21 cellular contexts compared by ENCODE assay signal in the genomic region with DNA sequence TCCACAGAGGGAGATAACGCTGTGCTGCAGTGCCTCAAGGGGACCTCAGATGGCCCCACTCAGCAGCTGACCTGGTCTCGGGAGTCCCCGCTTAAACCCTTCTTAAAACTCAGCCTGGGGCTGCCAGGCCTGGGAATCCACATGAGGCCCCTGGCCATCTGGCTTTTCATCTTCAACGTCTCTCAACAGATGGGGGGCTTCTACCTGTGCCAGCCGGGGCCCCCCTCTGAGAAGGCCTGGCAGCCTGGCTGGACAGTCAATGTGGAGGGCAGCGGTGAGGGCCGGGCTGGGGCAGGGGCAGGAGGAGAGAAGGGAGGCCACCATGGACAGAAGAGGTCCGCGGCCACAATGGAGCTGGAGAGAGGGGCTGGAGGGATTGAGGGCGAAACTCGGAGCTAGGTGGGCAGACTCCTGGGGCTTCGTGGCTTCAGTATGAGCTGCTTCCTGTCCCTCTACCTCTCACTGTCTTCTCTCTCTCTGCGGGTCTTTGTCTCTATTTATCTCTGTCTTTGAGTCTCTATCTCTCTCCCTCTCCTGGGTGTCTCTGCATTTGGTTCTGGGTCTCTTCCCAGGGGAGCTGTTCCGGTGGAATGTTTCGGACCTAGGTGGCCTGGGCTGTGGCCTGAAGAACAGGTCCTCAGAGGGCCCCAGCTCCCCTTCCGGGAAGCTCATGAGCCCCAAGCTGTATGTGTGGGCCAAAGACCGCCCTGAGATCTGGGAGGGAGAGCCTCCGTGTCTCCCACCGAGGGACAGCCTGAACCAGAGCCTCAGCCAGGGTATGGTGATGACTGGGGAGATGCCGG. TPM values are rescaled to one million over a fixed set of nuclear protein-coding genes. Genes with fewer than 3 reads are reported as not detected.
DNase-seq lines count a peak whose midpoint lies in the region; ATAC-seq and TF ChIP-seq lines count a peak whose summit lies in the region.
"Had no signal": no experiment of that assay in that cellular context is flagged by ENCODE, and none has a peak within 500 bp of the region (broad histone marks: within the 10 kb centered on the region; RNA-seq: fewer than 3 reads in every experiment).

No MANE protein-coding gene starts in this region.

- TF ChIP-seq CTCF in WERI-Rb-1 (IDR thresholded peaks at IDR 0.05; ENCODE audit: low read depth, low read length): no peak

- peaks cover 0 to 2% of the 10 kb centered on the region in 2 donors for H3K36me3 Mint-ChIP-seq in activated T-cell treated with anti-CD3 and anti-CD28 coated beads, Interleukin-2, amount 50 U/mL, for 72 hours (ENCODE audit: insufficient read depth in 2 of 2)
- H3K36me3 Mint-ChIP-seq in stimulated activated memory B cell treated with anti-CD40 and anti-IgM and Interleukin-4, amounts not matched to agents 10 μg/mL and 1 μg/mL and 100 μg/mL, for 72 hours: peaks cover 54% of the 10 kb centered on the region
- H3K36me3 Mint-ChIP-seq: CD8-positive, alpha-beta memory T cell had no signal

- no peak for ATAC-seq in activated T-cell treated with anti-CD3 and anti-CD28 coated beads, Interleukin-2, amount 50 U/mL, for 72 hours (replicated peaks in 1 of 2)
- peak; percentile 42 for ATAC-seq in stimulated activated memory B cell treated with anti-CD40 and anti-IgM and Interleukin-4, amounts not matched to agents 10 μg/mL and 1 μg/mL and 100 μg/mL, for 72 hours
- ATAC-seq: HCT116, heart left ventricle, K562 had no signal

- H3K27me3 ChIP-seq in WERI-Rb-1 (ENCODE audit: insufficient read depth, low read depth, severe bottlenecking): no peaks in the 10 kb centered on the region
- H3K27me3 ChIP-seq: ascending aorta, colonic mucosa, heart left ventricle had no signal

- no peaks in the 10 kb centered on the region for H3K36me3 ChIP-seq in WERI-Rb-1
- H3K36me3 ChIP-seq: ascending aorta, colonic mucosa, esophagus muscularis mucosa, heart left ventricle had no signal

- peak overlapping the region; percentile 81 for H3K27ac ChIP-seq in WERI-Rb-1
- H3K27ac ChIP-seq: ascending aorta, colonic mucosa, esophagus muscularis mucosa, heart left ventricle, parathyroid adenoma, RWPE1 had no signal

- 0 out of 2 replicates have a peak overlapping the region, but pooled peaks have one; percentile 2 for H3K4me3 ChIP-seq in WERI-Rb-1 (ENCODE audit: low read depth, low read length)
- H3K4me3 ChIP-seq: ascending aorta, colonic mucosa, esophagus muscularis mucosa, heart left ventricle, K562 had no signal

- H3K4me1 Mint-ChIP-seq in activated T-cell treated with anti-CD3 and anti-CD28 coated beads, Interleukin-2, amount 50 U/mL, for 72 hours (ENCODE audit: low read depth): peaks cover 26% of the 10 kb centered on the region
- H3K4me1 Mint-ChIP-seq in stimulated activated memory B cell treated with anti-CD40 and anti-IgM and Interleukin-4, amounts not matched to agents 10 μg/mL and 1 μg/mL and 100 μg/mL, for 72 hours: peaks cover 65% of the 10 kb centered on the region

- peak overlapping the region; percentile 13 for H3K27ac Mint-ChIP-seq in activated T-cell treated with anti-CD3 and anti-CD28 coated beads, Interleukin-2, amount 50 U/mL, for 72 hours
- peak overlapping the region; percentile 94 for H3K27ac Mint-ChIP-seq in stimulated activated memory B cell treated with anti-CD40 and anti-IgM and Interleukin-4, amounts not matched to agents 10 μg/mL and 1 μg/mL and 100 μg/mL, for 72 hours
- H3K27ac Mint-ChIP-seq: activated CD4-positive, alpha-beta T cell treated with anti-CD3 and anti-CD28 coated beads, Interleukin-2, amount 10 ng/mL, durations not matched to agents 7 days and 5 days had no signal

- no peaks in the 10 kb centered on the region for H3K9me3 ChIP-seq in WERI-Rb-1 (ENCODE audit: severe bottlenecking)
- H3K9me3 ChIP-seq: ascending aorta, colonic mucosa, esophagus muscularis mucosa, heart left ventricle had no signal

- H3K9me3 Mint-ChIP-seq in activated T-cell treated with anti-CD3 and anti-CD28 coated beads, Interleukin-2, amount 50 U/mL, for 72 hours: no peaks in the 10 kb centered on the region
- no peaks in the 10 kb centered on the region for H3K9me3 Mint-ChIP-seq in stimulated activated memory B cell treated with anti-CD40 and anti-IgM and Interleukin-4, amounts not matched to agents 10 μg/mL and 1 μg/mL and 100 μg/mL, for 72 hours
- H3K9me3 Mint-ChIP-seq: activated CD4-positive, alpha-beta T cell treated with anti-CD3 and anti-CD28 coated beads, Interleukin-2, amount 10 ng/mL, durations not matched to agents 7 days and 5 days; CD8-positive, alpha-beta memory T cell had no signal

- no peak for DNase-seq in activated T-cell treated with anti-CD3 and anti-CD28 coated beads, Interleukin-2, amount 50 U/mL, for 72 hours
- DNase-seq in activated T-cell treated with anti-CD3 and anti-CD28 coated beads for 4 hours (no peak), WERI-Rb-1 (peak; percentile 84), NCI-H1048 (lab: John Stamatoyannopoulos, UW) (no peak), NK-92 (lab: John Stamatoyannopoulos, UW; ENCODE audit: unreplicated experiment) (no peak)
- DNase-seq: activated CD4-positive, alpha-beta T cell treated with anti-CD3 and anti-CD28 coated beads, Interleukin-2, amount 10 ng/mL, durations not matched to agents 7 days and 5 days; CD8-positive, alpha-beta memory T cell; colonic mucosa; heart left ventricle; kidney; midbrain; NCI-H146; T-helper 2 cell had no signal

- no peaks in the 10 kb centered on the region for H3K27me3 Mint-ChIP-seq in activated T-cell treated with anti-CD3 and anti-CD28 coated beads, Interleukin-2, amount 50 U/mL, for 72 hours (ENCODE audit: low read depth)
- no peaks in the 10 kb centered on the region for H3K27me3 Mint-ChIP-seq in stimulated activated memory B cell treated with anti-CD40 and anti-IgM and Interleukin-4, amounts not matched to agents 10 μg/mL and 1 μg/mL and 100 μg/mL, for 72 hours
- H3K27me3 Mint-ChIP-seq: activated CD4-positive, alpha-beta T cell treated with anti-CD3 and anti-CD28 coated beads, Interleukin-2, amount 10 ng/mL, durations not matched to agents 7 days and 5 days; CD8-positive, alpha-beta memory T cell had no signal

- no peak overlapping the region for H3K4me3 Mint-ChIP-seq in activated T-cell treated with anti-CD3 and anti-CD28 coated beads, Interleukin-2, amount 50 U/mL, for 72 hours
- H3K4me3 Mint-ChIP-seq in stimulated activated memory B cell treated with anti-CD40 and anti-IgM and Interleukin-4, amounts not matched to agents 10 μg/mL and 1 μg/mL and 100 μg/mL, for 72 hours: peak overlapping the region; percentile 98
- H3K4me3 Mint-ChIP-seq: activated CD4-positive, alpha-beta T cell treated with anti-CD3 and anti-CD28 coated beads, Interleukin-2, amount 10 ng/mL, durations not matched to agents 7 days and 5 days; CD8-positive, alpha-beta memory T cell had no signal

RNA-seq across cellular contexts. Expression of gene CD19, which starts 0.8 kb away (rescaled TPM):
- total RNA-seq in activated T-cell treated with anti-CD3 and anti-CD28 coated beads, Interleukin-2, amount 50 U/mL, for 72 hours: 1 to 10 TPM; 1.3 to 1.4 TPM
- total RNA-seq: A172; ascending aorta; CD8-positive, alpha-beta memory T cell had no signal

RNA-seq across cellular contexts. Expression of gene RABEP2, which starts 7.5 kb away (rescaled TPM):
- total RNA-seq in activated T-cell treated with anti-CD3 and anti-CD28 coated beads, Interleukin-2, amount 50 U/mL, for 72 hours: 10 to 100 TPM; 10.8 to 14.1 TPM

RNA-seq across cellular contexts. Expression of gene NFATC2IP, which starts 18.2 kb away (rescaled TPM):
- 10 to 100 TPM; 81.1 to 97.6 TPM for total RNA-seq in activated T-cell treated with anti-CD3 and anti-CD28 coated beads, Interleukin-2, amount 50 U/mL, for 72 hours

RNA-seq across cellular contexts. Expression of gene SPNS1, which starts 42.0 kb away (rescaled TPM):
- 10 to 100 TPM; 21.1 to 23.6 TPM for total RNA-seq in activated T-cell treated with anti-CD3 and anti-CD28 coated beads, Interleukin-2, amount 50 U/mL, for 72 hours

RNA-seq across cellular contexts. Expression of gene LAT, which starts 52.3 kb away (rescaled TPM):
- 100 to 1,000 TPM; 254 to 360 TPM for total RNA-seq in activated T-cell treated with anti-CD3 and anti-CD28 coated beads, Interleukin-2, amount 50 U/mL, for 72 hours
